1 cellular context compared by ENCODE assay signal in the genomic region with DNA sequence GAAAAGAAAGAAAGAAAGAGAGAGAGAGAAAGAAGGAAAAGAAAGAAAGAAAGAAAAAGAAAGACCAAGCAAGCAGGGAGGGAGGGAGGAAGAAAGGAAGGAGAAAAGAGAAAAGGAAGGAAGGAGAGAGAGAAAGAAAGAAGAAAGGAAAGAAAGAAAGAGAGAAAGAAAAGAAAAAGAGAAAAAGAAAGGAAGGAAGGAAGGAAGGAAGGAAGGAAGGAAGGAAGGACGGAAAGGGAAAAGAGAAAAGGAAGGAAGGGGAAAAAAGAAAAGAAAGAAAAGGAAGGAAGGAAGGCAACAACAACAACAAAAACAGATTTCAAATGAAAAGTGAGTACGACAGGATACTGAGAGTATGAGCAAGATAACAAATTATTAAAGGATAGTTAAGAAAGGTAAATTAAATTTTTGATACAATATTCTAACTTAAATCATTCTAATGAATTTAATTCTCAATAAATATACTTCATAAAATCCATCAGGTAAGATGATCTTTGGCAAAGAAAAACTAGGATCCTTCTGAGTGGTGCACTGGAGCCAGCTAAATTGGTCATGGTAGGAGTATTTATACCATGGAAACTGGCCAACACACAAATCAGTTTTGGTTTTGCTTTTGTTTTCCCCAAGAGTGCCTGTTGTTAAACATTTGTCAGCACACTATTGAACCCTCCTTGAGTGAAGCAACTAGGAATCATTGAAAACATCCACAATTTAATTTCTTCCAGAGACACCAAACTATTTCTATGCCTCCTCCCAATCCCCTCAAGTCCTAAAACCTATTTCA.
TF ChIP-seq lines count a peak whose summit lies in the region.

No MANE protein-coding gene starts in this region.

TF ChIP-seq in IMR-90, 13 proteins besides CTCF, POLR2A, EP300 and RAD21 (continued from another document):
- no peak for TF ChIP-seq FOS (IDR thresholded peaks at IDR 0.05; ENCODE audit: low read depth, low read length)
- TF ChIP-seq MAZ (IDR thresholded peaks at IDR 0.05; ENCODE audit: borderline replicate concordance, low read depth, low read length), result no peak
- no peak for TF ChIP-seq BHLHE40 (IDR thresholded peaks at IDR 0.05; ENCODE audit: low read depth, low read length)
- no peak for TF ChIP-seq MXI1 (IDR thresholded peaks at IDR 0.05; ENCODE audit: borderline replicate concordance, low read depth, low read length)
